19 cellular contexts compared by ENCODE assay signal in the genomic region with DNA sequence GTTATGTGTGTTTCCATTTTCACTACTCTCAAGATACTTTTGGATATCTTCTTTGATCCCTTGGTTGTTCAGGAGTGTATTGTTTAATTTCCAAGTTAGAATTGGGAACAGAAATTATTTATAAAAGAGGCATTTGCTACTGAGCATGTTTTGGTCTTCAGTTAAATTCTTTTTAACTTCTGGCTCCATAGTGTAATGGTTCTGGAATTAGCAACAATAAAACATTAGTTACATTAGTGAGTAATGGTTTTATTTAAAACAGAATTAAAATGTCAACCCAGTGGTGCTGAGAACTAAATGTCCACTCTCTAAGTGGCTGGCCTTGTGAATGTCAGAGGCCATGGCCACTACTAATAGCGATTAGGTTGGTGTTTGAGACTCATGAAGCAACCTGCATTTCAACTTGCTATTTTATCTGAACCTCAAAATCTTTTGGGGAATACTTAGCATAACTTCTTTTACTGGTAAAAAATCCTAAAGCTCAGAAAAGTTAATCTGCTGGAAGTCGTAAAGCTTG. TPM values are rescaled to one million over a fixed set of nuclear protein-coding genes. Genes with fewer than 3 reads are reported as not detected.
A peak's percentile ranks its signal among the peaks of the same experiment; 100 is the strongest.
DNase-seq lines count a peak whose midpoint lies in the region; ATAC-seq, FAIRE-seq and TF ChIP-seq lines count a peak whose summit lies in the region.
"Had no signal": no experiment of that assay in that cellular context is flagged by ENCODE, and none has a peak within 500 bp of the region (broad histone marks: within the 10 kb centered on the region; RNA-seq: fewer than 3 reads in every experiment).

No MANE protein-coding gene starts in this region.

- H3K36me3 ChIP-seq in prostate gland (no peaks in the 10 kb centered on the region), uterus (no peaks in the 10 kb centered on the region)
- H3K36me3 ChIP-seq: BLaER1 had no signal

- H3K4me1 Mint-ChIP-seq in activated naive CD8-positive, alpha-beta T cell treated with anti-CD3 and anti-CD28 coated beads for 36 hours: no peaks in the 10 kb centered on the region
- H3K4me1 Mint-ChIP-seq: CD8-positive, alpha-beta memory T cell had no signal

- no peak for TF ChIP-seq CTCF in prostate gland (IDR thresholded peaks at IDR 0.05)
- no peak for TF ChIP-seq CTCF in uterus (IDR thresholded peaks at IDR 0.05)

- H3K4me3 Mint-ChIP-seq in activated naive CD8-positive, alpha-beta T cell treated with anti-CD3 and anti-CD28 coated beads for 36 hours: no peak overlapping the region
- H3K4me3 Mint-ChIP-seq: CD8-positive, alpha-beta memory T cell had no signal

- H3K27me3 ChIP-seq in prostate gland (replicated peaks; ENCODE audit: insufficient read depth) (no peaks in the 10 kb centered on the region), uterus (no peaks in the 10 kb centered on the region)
- H3K27me3 ChIP-seq: BLaER1 had no signal

- WGBS in prostate gland: 59% methylated on average over 2 of the region's 2 CpGs

- H3K27me3 Mint-ChIP-seq in activated naive CD8-positive, alpha-beta T cell treated with anti-CD3 and anti-CD28 coated beads for 36 hours: peaks cover 34% of the 10 kb centered on the region

- no peaks in the 10 kb centered on the region for H3K36me3 Mint-ChIP-seq in activated naive CD8-positive, alpha-beta T cell treated with anti-CD3 and anti-CD28 coated beads for 36 hours

- H3K27ac ChIP-seq in prostate gland: peak overlapping the region; percentile 25 to 33
- H3K27ac ChIP-seq in uterus: peak overlapping the region; percentile 75 to 82
- H3K27ac ChIP-seq: 22Rv1, BLaER1 had no signal

- H3K27ac Mint-ChIP-seq in activated naive CD8-positive, alpha-beta T cell treated with anti-CD3 and anti-CD28 coated beads for 36 hours: no peak overlapping the region
- H3K27ac Mint-ChIP-seq: CD8-positive, alpha-beta memory T cell had no signal

- H3K4me1 ChIP-seq in prostate gland (replicated peaks) (no peaks in the 10 kb centered on the region), uterus (no peaks in the 10 kb centered on the region)
- H3K4me1 ChIP-seq: BLaER1, Caco-2 had no signal

- DNase-seq in EH (ENCODE audit: low read depth) (peak; percentile 70), prostate gland (ENCODE audit: low spot score) (no peak), uterus (no peak), NCI-H748 treated with DMSO at 0.1 percent for 48 hours (lab: John Stamatoyannopoulos, UW) (no peak)
- DNase-seq in activated naive CD8-positive, alpha-beta T cell treated with anti-CD3 and anti-CD28 coated beads for 36 hours: no peak
- DNase-seq: AML-193; Caco-2; CD8-positive, alpha-beta memory T cell; DMS53 had no signal

- peak; percentile 98 for FAIRE-seq in endometrium (lab: Jason Lieb, UNC)
- FAIRE-seq: GM12878, GM18507, H54, HepG2, HTR-8/SVneo had no signal

- H3K4me3 ChIP-seq in prostate gland: no peak overlapping the region
- H3K4me3 ChIP-seq in uterus: no peak overlapping the region
- H3K4me3 ChIP-seq: BLaER1, GM12878 had no signal

- no peaks in the 10 kb centered on the region for H3K9me3 Mint-ChIP-seq in activated naive CD8-positive, alpha-beta T cell treated with anti-CD3 and anti-CD28 coated beads for 36 hours

- no peak for ATAC-seq in HG03520 (IDR thresholded peaks at IDR 0.05; ENCODE audit: unreplicated experiment)
- ATAC-seq: GM12878, HepG2 had no signal

- intact Hi-C loops in prostate gland (cut with DNase I): no loop called here
- intact Hi-C loops in uterus (cut with DNase I; ENCODE audit: low total_unique reads): no loop called here

- TF ChIP-seq POLR2A in prostate gland (IDR thresholded peaks at IDR 0.05) (no peak), uterus (IDR thresholded peaks at IDR 0.05) (no peak)

- H3K9me3 ChIP-seq in prostate gland (no peaks in the 10 kb centered on the region), uterus (no peaks in the 10 kb centered on the region)
- H3K9me3 ChIP-seq: BLaER1, Caco-2 had no signal

RNA-seq across cellular contexts. Expression of a gene that starts 19.5 kb away (rescaled TPM):
- 10 to 100 TPM; 22.1 to 27.3 TPM for total RNA-seq in prostate gland
- 100 to 1,000 TPM in 1 of 4 donors, 10 to 100 TPM in 3; 25.3 to 121 (median 84.4) TPM for total RNA-seq in uterus
- not detected for total RNA-seq in activated naive CD8-positive, alpha-beta T cell treated with anti-CD3 and anti-CD28 coated beads for 36 hours
- total RNA-seq: Caco-2; CD8-positive, alpha-beta memory T cell; G401 had no signal

RNA-seq across cellular contexts. Expression of a gene that starts 57.2 kb away (rescaled TPM):
- total RNA-seq in prostate gland: 1 to 10 TPM; 2.7 to 5.1 TPM
- 1 to 10 TPM in 3 of 4 donors, under 1 TPM in 1; 0.51 to 5.1 (median 1.8) TPM for total RNA-seq in uterus
- 1 to 10 TPM; 4.6 to 4.9 TPM for total RNA-seq in activated naive CD8-positive, alpha-beta T cell treated with anti-CD3 and anti-CD28 coated beads for 36 hours
- total RNA-seq: Caco-2, G401 had no signal

Comparison
In these comparisons a context has a peak if more than half of its experiments do, and no peak if none do; other contexts are left out.
1. RNA of a gene that starts 19.5 kb away (total RNA-seq): 25.3 to 121 TPM in uterus and 22.1 to 27.3 TPM in prostate gland; not detected in activated naive CD8-positive, alpha-beta T cell treated with anti-CD3 and anti-CD28 coated beads for 36 hours; every median in the first group is over 10 times any median in the second.